Comparison of ENCODE assay signal across 18 cellular contexts in the genomic region with DNA sequence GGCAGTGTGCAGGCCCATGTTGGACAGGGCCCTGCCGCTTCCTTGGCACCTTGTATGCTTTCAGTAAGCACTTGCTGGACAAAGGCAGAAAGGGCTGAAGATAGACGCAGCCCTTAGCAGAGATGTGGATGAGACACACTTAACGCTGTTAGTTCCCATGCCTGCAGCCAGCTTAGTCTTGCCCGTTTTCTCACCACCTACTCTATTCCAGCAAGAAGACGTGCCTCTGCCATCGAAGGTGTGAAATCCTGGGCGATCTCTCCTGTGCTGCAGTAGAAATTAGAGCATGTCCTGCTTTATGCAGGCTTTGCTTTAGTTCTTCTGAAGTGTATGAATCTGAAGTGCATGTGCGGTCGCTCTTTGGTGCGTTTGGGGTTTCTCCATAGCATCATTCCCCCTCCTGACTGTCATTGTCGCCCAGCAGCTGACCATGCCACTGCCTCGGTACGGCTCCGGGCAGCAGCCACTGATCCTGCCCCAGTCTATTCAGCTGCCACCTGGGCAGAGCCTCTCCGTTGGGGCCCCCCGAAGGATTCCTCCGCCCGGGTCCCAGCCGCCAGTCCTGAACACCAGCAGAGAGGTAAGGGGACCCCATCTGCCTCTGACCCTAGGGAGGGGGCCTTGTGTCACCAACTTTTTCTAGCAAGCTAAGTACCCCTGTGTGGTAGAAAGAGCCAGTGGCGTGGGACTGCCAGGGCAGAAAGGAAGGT. TPM values are rescaled to one million over a fixed set of nuclear protein-coding genes. Genes with fewer than 3 reads are reported as not detected.
A peak's percentile ranks its signal among the peaks of the same experiment; 100 is the strongest.
DNase-seq lines count a peak whose midpoint lies in the region; ATAC-seq and TF ChIP-seq lines count a peak whose summit lies in the region.
"Had no signal": no experiment of that assay in that cellular context is flagged by ENCODE, and none has a peak within 500 bp of the region (broad histone marks: within the 10 kb centered on the region; RNA-seq: fewer than 3 reads in every experiment).

No MANE protein-coding gene starts in this region.

- peaks cover 99% of the 10 kb centered on the region for H3K36me3 Mint-ChIP-seq in CD4-positive, alpha-beta T cell (ENCODE audit: low read depth)
- peaks cover 57% of the 10 kb centered on the region for H3K36me3 Mint-ChIP-seq in Calu3 (ENCODE audit: insufficient read depth, unreplicated experiment)
- H3K36me3 Mint-ChIP-seq in brain: peaks cover 96% of the 10 kb centered on the region
- peaks cover 5 to 97% (median 11%) of the 10 kb centered on the region in 3 donors for H3K36me3 Mint-ChIP-seq in naive thymus-derived CD8-positive, alpha-beta T cell
- peaks cover 58% of the 10 kb centered on the region for H3K36me3 Mint-ChIP-seq in mesothelial cell of epicardium

- H3K36me3 ChIP-seq in spleen: peaks cover 7 to 100% (median 100%) of the 10 kb centered on the region in 6 donors

- POLR2A ChIA-PET in CD4-positive, alpha-beta T cell (lab: Charles Lee): interaction anchor here (1.9 to 2.1 kb wide), 2 partner anchors 9 to 118 kb away, joined by 5 to 6 read pairs; no protein-coding TSS in a partner anchor
- POLR2A ChIA-PET in naive thymus-derived CD8-positive, alpha-beta T cell (lab: Charles Lee): interaction anchor here (0.5 to 1.6 kb wide), 4 partner anchors 9 to 98 kb away, joined by 3 to 9 read pairs (median 5); no protein-coding TSS in a partner anchor

- H3K4me3 ChIP-seq in spleen: no peak overlapping the region
- H3K4me3 ChIP-seq: GM23248 had no signal

- H3K4me1 ChIP-seq in spleen: peaks cover 0 to 11% (median 3%) of the 10 kb centered on the region in 6 donors

- H3K27ac Mint-ChIP-seq in CD4-positive, alpha-beta T cell: peak overlapping the region; percentile 15
- H3K27ac Mint-ChIP-seq in Calu3 (ENCODE audit: unreplicated experiment) (peak overlapping the region; percentile 60), brain (peak overlapping the region in 4 of 5 experiments; percentile 9 to 92 (median 60)), mesothelial cell of epicardium (no peak overlapping the region)
- peak overlapping the region in 7 of 10 donors; percentile 48 to 87 (median 68) for H3K27ac Mint-ChIP-seq in naive thymus-derived CD8-positive, alpha-beta T cell

- CTCF ChIA-PET in CD4-positive, alpha-beta T cell (lab: Charles Lee): no interaction called here
- CTCF ChIA-PET in Calu3 (lab: Charles Lee): interaction anchor here (0.6 kb wide), 1 partner anchor 958 kb away, joined by 3 read pairs; no protein-coding TSS in a partner anchor

- intact Hi-C loops in CD4-positive, alpha-beta T cell (cut with DNase I, micrococcal nuclease): no loop called here
- intact Hi-C loops in Calu3 (cut with micrococcal nuclease; ENCODE audit: unreplicated experiment) (no loop called here), spleen (cut with DNase I; ENCODE audit: low total_unique reads) (no loop called here)

- no peaks in the 10 kb centered on the region for H3K9me3 Mint-ChIP-seq in CD4-positive, alpha-beta T cell
- no peaks in the 10 kb centered on the region for H3K9me3 Mint-ChIP-seq in Calu3 (ENCODE audit: low read depth, unreplicated experiment)
- no peaks in the 10 kb centered on the region for H3K9me3 Mint-ChIP-seq in brain
- H3K9me3 Mint-ChIP-seq in naive thymus-derived CD8-positive, alpha-beta T cell: no peaks in the 10 kb centered on the region
- no peaks in the 10 kb centered on the region for H3K9me3 Mint-ChIP-seq in mesothelial cell of epicardium

- H3K4me1 Mint-ChIP-seq in CD4-positive, alpha-beta T cell (ENCODE audit: low read depth): peaks cover 5% of the 10 kb centered on the region
- no peaks in the 10 kb centered on the region for H3K4me1 Mint-ChIP-seq in Calu3 (ENCODE audit: low read depth, unreplicated experiment)
- no peaks in the 10 kb centered on the region for H3K4me1 Mint-ChIP-seq in brain
- peaks cover 2 to 22% (median 12%) of the 10 kb centered on the region in 4 donors for H3K4me1 Mint-ChIP-seq in naive thymus-derived CD8-positive, alpha-beta T cell
- no peaks in the 10 kb centered on the region for H3K4me1 Mint-ChIP-seq in mesothelial cell of epicardium

- no peak overlapping the region for H3K4me3 Mint-ChIP-seq in CD4-positive, alpha-beta T cell
- H3K4me3 Mint-ChIP-seq in Calu3 (ENCODE audit: low read depth, unreplicated experiment) (no peak overlapping the region), brain (peak overlapping the region in 1 of 5 experiments; percentile 29), mesothelial cell of epicardium (no peak overlapping the region)
- H3K4me3 Mint-ChIP-seq in naive thymus-derived CD8-positive, alpha-beta T cell: peak overlapping the region in 1 of 10 donors; percentile 12

- no peak for TF ChIP-seq CTCF in CD4-positive, alpha-beta T cell (IDR thresholded peaks at IDR 0.05)
- TF ChIP-seq CTCF in Calu3 (IDR thresholded peaks at IDR 0.05; ENCODE audit: unreplicated experiment) (no peak), brain (conservative IDR thresholded peaks at IDR 0.05) (no peak), spleen (IDR thresholded peaks at IDR 0.05 in 8 of 11, conservative IDR thresholded peaks at IDR 0.05 in 3 of 11) (no peak), mesothelial cell of epicardium (IDR thresholded peaks at IDR 0.05; ENCODE audit: unreplicated experiment) (no peak)

- DNase-seq in CD4-positive, alpha-beta T cell: no peak
- DNase-seq in Calu3 (no peak), spleen (no peak), NCI-H1092 treated with DMSO at 0.1 percent for 48 hours (lab: John Stamatoyannopoulos, UW) (no peak), mesothelial cell of epicardium (ENCODE audit: low spot score in 2 of 2, unreplicated experiment in 2 of 2) (no peak)
- DNase-seq in naive thymus-derived CD8-positive, alpha-beta T cell: peak in 1 of 10 donors; percentile 43
- DNase-seq: AML-193, DMS79, GM23248, MM.1S, NCI-H1105, NCI-H1694 treated with DMSO at 0.1 percent for 48 hours, NCI-H2107, NCI-H2227 treated with DMSO at 0.1 percent for 48 hours, NCI-H524 treated with DMSO at 0.1 percent for 48 hours had no signal

- no peaks in the 10 kb centered on the region for H3K27me3 ChIP-seq in CD4-positive, alpha-beta T cell (ENCODE audit: control insufficient read depth, insufficient read depth, low read length)
- no peaks in the 10 kb centered on the region for H3K27me3 ChIP-seq in spleen (replicated peaks in 1 of 7)

- BruUV-seq in Calu3 (replicated peaks; lab: Mats Ljungman, UMichigan): no TSS peak

- no peak overlapping the region for H3K27ac ChIP-seq in CD4-positive, alpha-beta T cell (ENCODE audit: low read depth, low read length)
- no peak overlapping the region for H3K27ac ChIP-seq in spleen
- H3K27ac ChIP-seq: GM23248 had no signal

- H3K27me3 Mint-ChIP-seq in CD4-positive, alpha-beta T cell: no peaks in the 10 kb centered on the region
- H3K27me3 Mint-ChIP-seq in Calu3 (ENCODE audit: unreplicated experiment) (no peaks in the 10 kb centered on the region), brain (peaks cover 4% of the 10 kb centered on the region), mesothelial cell of epicardium (ENCODE audit: low read depth) (no peaks in the 10 kb centered on the region)
- H3K27me3 Mint-ChIP-seq in naive thymus-derived CD8-positive, alpha-beta T cell: no peaks in the 10 kb centered on the region

- TF ChIP-seq POLR2A in spleen (IDR thresholded peaks at IDR 0.05): no peak

- no peaks in the 10 kb centered on the region for H3K9me3 ChIP-seq in CD4-positive, alpha-beta T cell (ENCODE audit: control insufficient read depth, low read length)
- no peaks in the 10 kb centered on the region for H3K9me3 ChIP-seq in spleen

- ATAC-seq in CD4-positive, alpha-beta T cell (ENCODE audit: poor library complexity): no peak
- ATAC-seq in naive thymus-derived CD8-positive, alpha-beta T cell: no peak
- ATAC-seq in GM18873 (IDR thresholded peaks at IDR 0.05; ENCODE audit: low FRiP score, unreplicated experiment): no peak
- ATAC-seq: HCT116 had no signal

- WGBS in spleen, 5 donors: 95 to 97% (median 97%) methylated on average over 18 to 20 of the region's 20 CpGs

RNA-seq across cellular contexts. Expression of a gene that starts 11.6 kb away (rescaled TPM):
- 10 to 100 TPM; 50.1 to 50.5 TPM for total RNA-seq in CD4-positive, alpha-beta T cell
- total RNA-seq in Calu3 (2022) (13.6 and 15.8 TPM in 2 replicates), spleen (10 to 100 TPM; 24.5 to 45.8 (median 30.0) TPM), mesothelial cell of epicardium (54.8 to 59.2 TPM (median 57.2 TPM) in 3 replicates)
- polyA plus RNA-seq in brain (ENCODE audit: insufficient read depth, low read depth, low replicate concordance) (32.7 TPM), spleen (10 to 100 TPM; 20.4 to 66.5 (median 47.5) TPM)
- total RNA-seq in naive thymus-derived CD8-positive, alpha-beta T cell: 10 to 100 TPM; 48.2 to 48.9 TPM
- polyA plus RNA-seq in naive thymus-derived CD8-positive, alpha-beta T cell: 10 to 100 TPM in 2 of 3 donors, 1 to 10 TPM in 1; 7.4 to 11.1 (median 10.5) TPM

RNA-seq across cellular contexts. Expression of a gene that starts 39.9 kb away (rescaled TPM):
- 10 to 100 TPM; 22.1 to 22.5 TPM for total RNA-seq in CD4-positive, alpha-beta T cell
- total RNA-seq in Calu3 (2022): 16.0 and 19.6 TPM in 2 replicates
- 81.1 TPM for polyA plus RNA-seq in brain (ENCODE audit: insufficient read depth, low read depth, low replicate concordance)
- 10 to 100 TPM; 24.0 to 29.9 TPM for total RNA-seq in naive thymus-derived CD8-positive, alpha-beta T cell
- 10 to 100 TPM; 21.8 to 25.6 (median 23.0) TPM for polyA plus RNA-seq in naive thymus-derived CD8-positive, alpha-beta T cell
- 10 to 100 TPM; 20.3 to 32.9 (median 25.0) TPM for total RNA-seq in spleen
- 10 to 100 TPM; 21.1 to 24.2 (median 21.5) TPM for polyA plus RNA-seq in spleen
- 21.9 to 26.6 TPM (median 23.2 TPM) in 3 replicates for total RNA-seq in mesothelial cell of epicardium

RNA-seq across cellular contexts. Expression of a gene that starts 54.2 kb away (rescaled TPM):
- not detected for total RNA-seq in CD4-positive, alpha-beta T cell
- total RNA-seq in Calu3 (2022) (not detected in 2 replicates), spleen (not detected), mesothelial cell of epicardium (not detected in 3 replicates)
- polyA plus RNA-seq in brain (ENCODE audit: insufficient read depth, low read depth, low replicate concordance) (0.34 TPM), spleen (not detected)
- total RNA-seq in naive thymus-derived CD8-positive, alpha-beta T cell: not detected
- polyA plus RNA-seq in naive thymus-derived CD8-positive, alpha-beta T cell: not detected
- total RNA-seq: GM23248 had no signal
- polyA plus RNA-seq: GM23248 had no signal
